Comparison of ENCODE assay signal across 25 cellular contexts in genomic region chr10:35004651-35005050, GRCh38.
A peak's percentile ranks its signal among the peaks of the same experiment; 100 is the strongest.
DNase-seq lines count a peak whose midpoint lies in the region; ATAC-seq and TF ChIP-seq lines count a peak whose summit lies in the region.
"Had no signal": no experiment of that assay in that cellular context is flagged by ENCODE, and none has a peak within 500 bp of the region (broad histone marks: within the 10 kb centered on the region; RNA-seq: fewer than 3 reads in every experiment).

No MANE protein-coding gene starts in this region.

- H3K4me2 ChIP-seq in IMR-90 (ENCODE audit: low read depth, low read length): no peak overlapping the region
- H3K4me2 ChIP-seq: GM23338 had no signal

- CTCF ChIA-PET in IMR-90 (lab: Yijun Ruan, JAX): interaction anchor here (1.8 kb wide), 1 partner anchor 10 kb away, joined by 9 read pairs; no protein-coding TSS in a partner anchor

- H3K36me3 ChIP-seq in IMR-90 (ENCODE audit: control insufficient read depth, insufficient read depth, low read length): peaks cover 5% of the 10 kb centered on the region; the same call in 1 of the 2 replicates

- peak overlapping the region; percentile 24; the same call in 1 of the 2 replicates for H3K18ac ChIP-seq in IMR-90 (ENCODE audit: low read depth, low read length)

- TF ChIP-seq RAD21 in IMR-90 (IDR thresholded peaks at IDR 0.05; ENCODE audit: low read length): no peak

- H4K91ac ChIP-seq in IMR-90 (ENCODE audit: insufficient read depth, low read depth, low read length): peak overlapping the region; percentile 50; the same call in 1 of the 2 replicates

- BruUV-seq in IMR-90 (replicated peaks; lab: Mats Ljungman, UMichigan): no TSS peak

- no peak overlapping the region for H3K23ac ChIP-seq in IMR-90 (ENCODE audit: low read depth, low read length)

- H3K9me1 ChIP-seq in IMR-90 (ENCODE audit: insufficient read depth, low read length): peaks cover 12% of the 10 kb centered on the region

- H3K4ac ChIP-seq in IMR-90 (ENCODE audit: low read depth, low read length): peak overlapping the region; percentile 28

- TF ChIP-seq CTCF in IMR-90 (conservative IDR thresholded peaks at IDR 0.05; ENCODE audit: low read depth, low read length): no peak

- intact Hi-C loops in IMR-90 (cut with micrococcal nuclease): no loop called here

- no peak overlapping the region for H2AFZ ChIP-seq in IMR-90 (replicated peaks; ENCODE audit: low read length, poor library complexity)
- H2AFZ ChIP-seq: GM23338 had no signal

- peak overlapping the region; percentile 9 for H2BK120ac ChIP-seq in IMR-90 (ENCODE audit: low read depth, low read length)

- H4K20me1 ChIP-seq in IMR-90 (ENCODE audit: insufficient read depth, low read length): no peaks in the 10 kb centered on the region

- peaks cover 6% of the 10 kb centered on the region for H3K4me1 ChIP-seq in IMR-90 (ENCODE audit: control insufficient read depth, insufficient read depth, low read length)
- H3K4me1 ChIP-seq: vagina had no signal

- ATAC-seq in IMR-90 (ENCODE audit: low read depth) (no peak), HG03457 (IDR thresholded peaks at IDR 0.05; ENCODE audit: unreplicated experiment) (no peak)
- ATAC-seq: activated CD8-positive, alpha-beta memory T cell treated with anti-CD3 and anti-CD28 coated beads, Interleukin-2, amount 10 ng/mL, durations not matched to agents 7 days and 5 days; activated T-helper 17 cell treated with anti-CD3 and anti-CD28 coated beads, Interleukin-2, amount 50 U/mL, for 72 hours; CD8-positive, alpha-beta T cell; GM12878; stimulated activated memory B cell treated with anti-CD40 and anti-IgM and Interleukin-4, amounts not matched to agents 10 μg/mL and 1 μg/mL and 100 μg/mL, for 72 hours; T-cell had no signal

- peak overlapping the region; percentile 9; the same call in 1 of the 2 replicates for H4K5ac ChIP-seq in IMR-90 (ENCODE audit: low read depth, low read length)

- peak overlapping the region; percentile 20; the same call in 1 of the 3 replicates for H2BK15ac ChIP-seq in IMR-90 (ENCODE audit: low read depth, low read length)

- H3K27me3 ChIP-seq in IMR-90 (ENCODE audit: control insufficient read depth, insufficient read depth, low read length): no peaks in the 10 kb centered on the region
- H3K27me3 ChIP-seq: MG63, vagina had no signal

- H2AK9ac ChIP-seq in IMR-90 (replicated peaks; ENCODE audit: low read depth, low read length, poor library complexity): no peak overlapping the region

- in situ Hi-C loops in IMR-90 (cut with MboI; ENCODE audit: low sequenced_read_pairs): loop anchor here (25.0 kb wide), 1 partner anchor 342 kb away; no protein-coding TSS in a partner anchor

- peak; percentile 34 for DNase-seq in EL
- DNase-seq in IMR-90: peak; percentile 36
- peak; percentile 73 for DNase-seq in SIG-M5 treated with dmso at 0.1 percent for 504 hours (lab: John Stamatoyannopoulos, UW; ENCODE audit: unreplicated experiment)
- DNase-seq in iris pigment epithelial cell (ENCODE audit: low read depth): peak; percentile 46
- DNase-seq in AML-193 (lab: John Stamatoyannopoulos, UW): no peak
- no peak for DNase-seq in NCI-H1436 (lab: John Stamatoyannopoulos, UW)
- DNase-seq: activated CD4-positive, alpha-beta T cell treated with anti-CD3 and anti-CD28 coated beads for 4 hours; activated CD8-positive, alpha-beta memory T cell treated with anti-CD3 and anti-CD28 coated beads, Interleukin-2, amount 10 ng/mL, durations not matched to agents 7 days and 5 days; CD8-positive, alpha-beta T cell; DMS153; glutamatergic neuron; MG63; NCI-H1694 treated with DMSO at 0.1 percent for 48 hours; NCI-H2227 treated with DMSO at 0.1 percent for 48 hours; NCI-H748 treated with DMSO at 0.1 percent for 48 hours; Right ventricle myocardium superior; stimulated activated CD4-positive, alpha-beta T cell treated with anti-CD3 and anti-CD28 coated beads, Interleukin-2, amount 100 ng/mL, for 24 hours; T-cell had no signal

- no peak overlapping the region for H3K9ac ChIP-seq in IMR-90 (ENCODE audit: low read depth, low read length)

- H3K79me1 ChIP-seq in IMR-90 (ENCODE audit: low read depth in 1 of 2, low read length in 2 of 2): peaks cover 0 to 6% of the 10 kb centered on the region in 2 experiments; a peak in 1 of 4 replicates

- H2BK5ac ChIP-seq in IMR-90 (ENCODE audit: low read depth, low read length, poor library complexity, severe bottlenecking): peak overlapping the region; percentile 30

- H3K14ac ChIP-seq in IMR-90 (replicated peaks; ENCODE audit: low read depth, low read length): 0 out of 2 replicates have a peak overlapping the region, but pooled peaks have one; percentile 55

- H3K56ac ChIP-seq in IMR-90 (ENCODE audit: extremely low read depth, insufficient read depth, low read length): no peak overlapping the region

- peaks cover under 1% of the 10 kb centered on the region; the same call in 1 of the 2 replicates for H3K9me3 ChIP-seq in IMR-90 (ENCODE audit: control insufficient read depth, insufficient read depth, low read length)
- H3K9me3 ChIP-seq: MG63, vagina had no signal

- peak overlapping the region; percentile 29; the same call in 1 of the 2 replicates for H3K27ac ChIP-seq in IMR-90 (ENCODE audit: insufficient read depth, low read length)
- H3K27ac ChIP-seq: skin epidermis, vagina had no signal

- no CpG with 5 or more reads among the region's 3 CpGs for WGBS in IMR-90 (ENCODE audit: extremely low coverage in 2 of 2, insufficient read length in 1 of 2), 2 experiments

- H3K4me3 ChIP-seq in IMR-90 (ENCODE audit: insufficient read depth, low read depth, low read length): no peak overlapping the region
- H3K4me3 ChIP-seq: GM12878, GM23338, MG63, skin epidermis, vagina had no signal

- 0 out of 4 replicates have a peak overlapping the region, but pooled peaks of 1 of the 2 experiments have one; percentile 56 for H4K8ac ChIP-seq in IMR-90 (ENCODE audit: low read depth in 2 of 2, low read length in 2 of 2)

- dilution Hi-C loops in IMR-90 (cut with HindIII; ENCODE audit: low sequenced_read_pairs, unreplicated experiment): no loop called here

- peak overlapping the region; percentile 71 for H2AK5ac ChIP-seq in IMR-90 (ENCODE audit: low read depth, low read length)

- peak overlapping the region; percentile 82 for H2BK20ac ChIP-seq in IMR-90 (ENCODE audit: low read depth, low read length)

- TF ChIP-seq POLR2A in IMR-90 (IDR thresholded peaks at IDR 0.05; ENCODE audit: low read depth, low read length): no peak

- POLR2A ChIA-PET in IMR-90 (lab: Charles Lee; ENCODE audit: unreplicated experiment): no interaction called here

TF ChIP-seq in IMR-90, 13 proteins besides CTCF, POLR2A, EP300 and RAD21:
- TF ChIP-seq RCOR1 (IDR thresholded peaks at IDR 0.05; ENCODE audit: insufficient replicate concordance, low read length) (no peak), MXI1 (IDR thresholded peaks at IDR 0.05; ENCODE audit: borderline replicate concordance, low read depth, low read length) (no peak), MAFK (IDR thresholded peaks at IDR 0.05; ENCODE audit: low read depth, low read length) (no peak), CEBPB (IDR thresholded peaks at IDR 0.05; ENCODE audit: low read depth, low read length) (no peak), MAZ (IDR thresholded peaks at IDR 0.05; ENCODE audit: borderline replicate concordance, low read depth, low read length) (no peak), USF2 (IDR thresholded peaks at IDR 0.05; ENCODE audit: low read depth, low read length) (no peak), RFX5 (IDR thresholded peaks at IDR 0.05; ENCODE audit: low read depth, low read length) (no peak), CHD1 (IDR thresholded peaks at IDR 0.05; ENCODE audit: low read depth, low read length) (no peak), FOS (IDR thresholded peaks at IDR 0.05; ENCODE audit: low read depth, low read length) (no peak)

Comparison
In these comparisons a context has a peak if more than half of its experiments do, and no peak if none do; other contexts are left out.
1. DNase-seq: peak in EL (single experiment), IMR-90 (single experiment), SIG-M5 treated with dmso at 0.1 percent for 504 hours (single experiment) and iris pigment epithelial cell (single experiment); none in AML-193 (0 of 2) and NCI-H1436 (single experiment).